In the genomic region with DNA sequence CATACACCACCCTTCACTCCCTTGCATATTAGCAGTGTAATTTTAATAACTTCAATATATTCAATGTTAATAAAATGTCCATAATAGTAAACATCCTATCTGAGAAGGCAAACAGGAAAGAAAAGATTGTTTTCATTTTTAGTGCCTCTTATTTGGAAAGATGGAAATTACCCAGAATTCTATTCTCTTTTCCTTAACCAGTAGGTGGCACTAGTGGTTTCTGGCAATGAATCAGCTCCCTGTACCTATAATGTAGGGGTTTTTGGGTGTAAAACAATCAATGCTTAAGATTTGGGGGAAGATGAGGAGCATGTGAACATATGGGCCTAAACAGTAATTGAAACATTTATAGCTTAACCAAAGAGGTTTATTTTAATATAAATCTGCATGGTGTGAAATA, we compare ENCODE assay signal across 11 cellular contexts. TPM values are rescaled to one million over a fixed set of nuclear protein-coding genes. Genes with fewer than 3 reads are reported as not detected.
DNase-seq lines count a peak whose midpoint lies in the region; ATAC-seq and TF ChIP-seq lines count a peak whose summit lies in the region.
"Had no signal": no experiment of that assay in that cellular context is flagged by ENCODE, and none has a peak within 500 bp of the region (broad histone marks: within the 10 kb centered on the region; RNA-seq: fewer than 3 reads in every experiment).

No MANE protein-coding gene starts in this region.

- H3K9me3 ChIP-seq in adrenal gland (replicated peaks in 1 of 3), result no peaks in the 10 kb centered on the region
- H3K9me3 ChIP-seq: suprapubic skin had no signal

- peak in 5 of 6 experiments; percentile 18 to 41 (median 34) for TF ChIP-seq CTCF in adrenal gland (IDR thresholded peaks at IDR 0.05)

- H3K36me3 ChIP-seq in adrenal gland (replicated peaks in 1 of 2), result no peaks in the 10 kb centered on the region
- H3K36me3 ChIP-seq: suprapubic skin had no signal

- DNase-seq in COR-L47 (lab: John Stamatoyannopoulos, UW) (peak; percentile 3), HEK293T (ENCODE audit: extremely low spot score) (peak; percentile 9), adrenal gland (no peak), medulla oblongata (ENCODE audit: extremely low spot score) (peak; percentile 38), ureter (ENCODE audit: low spot score) (no peak), HK-2 (ENCODE audit: unreplicated experiment) (no peak)
- DNase-seq: activated naive CD4-positive, alpha-beta T cell treated with Interleukin-2 at 50 U/mL for 16 hours; NCI-H2029 had no signal

- ATAC-seq in HG03439 (IDR thresholded peaks at IDR 0.05; ENCODE audit: unreplicated experiment), result no peak
- no peak for ATAC-seq in HG02981 (IDR thresholded peaks at IDR 0.05; ENCODE audit: unreplicated experiment)

- POLR2A ChIA-PET in HEK293T (lab: Yijun Ruan, JAX), result no interaction called here

- H3K4me1 ChIP-seq in adrenal gland (replicated peaks in 1 of 2), result peaks cover 0 to 7% of the 10 kb centered on the region in 2 donors

- CTCF ChIA-PET in HEK293T (lab: Yijun Ruan, JAX), result interaction anchor here (0.8 to 1.7 kb wide), 5 partner anchors 15 to 424 kb away, joined by 3 to 5 read pairs (median 4); no protein-coding TSS in a partner anchor

- intact Hi-C loops in adrenal gland (cut with DNase I), result no loop called here

- peaks cover 3% of the 10 kb centered on the region for H3K27me3 ChIP-seq in adrenal gland

- no peak for TF ChIP-seq POLR2A in adrenal gland (IDR thresholded peaks at IDR 0.05)

- H3K4me3 ChIP-seq in adrenal gland, result no peak overlapping the region
- H3K4me3 ChIP-seq: suprapubic skin had no signal

- no peak overlapping the region for H3K27ac ChIP-seq in adrenal gland
- H3K27ac ChIP-seq: suprapubic skin had no signal

TF ChIP-seq in HEK293T, 16 proteins besides CTCF, POLR2A, EP300 and RAD21:
- no peak for TF ChIP-seq ZNF384 (IDR thresholded peaks at IDR 0.05)
- no peak for TF ChIP-seq PKNOX1 (IDR thresholded peaks at IDR 0.05)
- no peak for TF ChIP-seq HDGF (IDR thresholded peaks at IDR 0.05; ENCODE audit: borderline replicate concordance)
- no peak for TF ChIP-seq FOXM1 (IDR thresholded peaks at IDR 0.05; ENCODE audit: borderline replicate concordance)
- no peak for TF ChIP-seq SP1 (IDR thresholded peaks at IDR 0.05)
- TF ChIP-seq FOXA1 (IDR thresholded peaks at IDR 0.05), result no peak
- TF ChIP-seq NFRKB (IDR thresholded peaks at IDR 0.05), result no peak
- no peak for TF ChIP-seq BHLHE40 (IDR thresholded peaks at IDR 0.05; ENCODE audit: borderline replicate concordance)
- no peak for TF ChIP-seq SUZ12 (IDR thresholded peaks at IDR 0.05)
- TF ChIP-seq ELF4 (IDR thresholded peaks at IDR 0.05), result no peak
- TF ChIP-seq ARNT (IDR thresholded peaks at IDR 0.05), result no peak
- no peak for TF ChIP-seq FOXK2 (IDR thresholded peaks at IDR 0.05)
- TF ChIP-seq TARDBP (IDR thresholded peaks at IDR 0.05), result no peak
- TF ChIP-seq LEF1 (IDR thresholded peaks at IDR 0.05; ENCODE audit: borderline replicate concordance), result no peak

RNA-seq across cellular contexts. Expression of gene SEMA6D, which starts 5.7 kb away (rescaled TPM):
- total RNA-seq in adrenal gland, result 1 to 10 TPM in 7 of 8 donors, under 1 TPM in 1; 0.30 to 4.7 (median 2.5) TPM
- 1 to 10 TPM; 1.1 to 2.8 (median 1.4) TPM for polyA plus RNA-seq in adrenal gland
- 8.8 TPM for total RNA-seq in ureter

Comparison
In these comparisons a context has a peak if more than half of its experiments do, and no peak if none do; other contexts are left out.
1. DNase-seq: peak in COR-L47 (single experiment), HEK293T (single experiment) and medulla oblongata (single experiment); none in adrenal gland (0 of 7), ureter (single experiment) and HK-2 (single experiment).